In genomic region chr13:36453518-36453917, GRCh38 we compare ENCODE assay signal across 10 cellular contexts. TPM values are rescaled to one million over a fixed set of nuclear protein-coding genes. Genes with fewer than 3 reads are reported as not detected.
DNase-seq lines count a peak whose midpoint lies in the region; ATAC-seq, FAIRE-seq and TF ChIP-seq lines count a peak whose summit lies in the region.
"Had no signal": no experiment of that assay in that cellular context is flagged by ENCODE, and none has a peak within 500 bp of the region (broad histone marks: within the 10 kb centered on the region; RNA-seq: fewer than 3 reads in every experiment).

No MANE protein-coding gene starts in this region.

- H3K9me3 ChIP-seq in left ventricle myocardium inferior (replicated peaks) (no peaks in the 10 kb centered on the region), testis (no peaks in the 10 kb centered on the region), vagina (no peaks in the 10 kb centered on the region)

- no peak for TF ChIP-seq POLR2A in testis (IDR thresholded peaks at IDR 0.05)
- TF ChIP-seq POLR2A in vagina (IDR thresholded peaks at IDR 0.05) = no peak

- H3K4me3 ChIP-seq in left ventricle myocardium inferior (no peak overlapping the region), testis (no peak overlapping the region), vagina (no peak overlapping the region)

- H3K36me3 ChIP-seq in left ventricle myocardium inferior (no peaks in the 10 kb centered on the region), testis (ENCODE audit: low read depth, missing control alignments) (no peaks in the 10 kb centered on the region), vagina (no peaks in the 10 kb centered on the region)

- WGBS in testis, 2 donors = 67 to 73% methylated on average over 5 of the region's 5 CpGs

- FAIRE-seq in urothelium cell line (lab: Jason Lieb, UNC) = no peak

- DNase-seq in ACHN (peak; percentile 12), HT-29 (ENCODE audit: low spot score) (peak; percentile 43), SW480 (ENCODE audit: low spot score) (peak; percentile 23), left ventricle myocardium inferior (no peak), testis (no peak), vagina (ENCODE audit: extremely low spot score in 2 of 2) (no peak), urothelium cell line (ENCODE audit: low spot score) (no peak)
- DNase-seq: naive B cell; stimulated activated naive CD8-positive, alpha-beta T cell treated with anti-CD3 and anti-CD28 coated beads, Interleukin-15, amount 100 ng/mL, for 72 hours had no signal

- in situ Hi-C loops in ACHN (cut with HindIII; ENCODE audit: low pct_ligation_motif_present, low pct_unique_long_range_greater_than_20kb, low sequenced_read_pairs) = no loop called here

- intact Hi-C loops in left ventricle myocardium inferior (cut with micrococcal nuclease) = loop anchor here (5.0 kb wide), 1 partner anchor 284 kb away; no protein-coding TSS in a partner anchor
- intact Hi-C loops in testis (cut with DNase I; ENCODE audit: low total_unique reads) = no loop called here
- intact Hi-C loops in vagina (cut with DNase I) = no loop called here

- no peak for ATAC-seq in GM18873 (IDR thresholded peaks at IDR 0.05; ENCODE audit: low FRiP score, unreplicated experiment)
- ATAC-seq: stimulated activated naive CD8-positive, alpha-beta T cell treated with anti-CD3 and anti-CD28 coated beads, Interleukin-15, amount 100 ng/mL, for 72 hours had no signal

- peak; percentile 62 for TF ChIP-seq CTCF in left ventricle myocardium inferior (IDR thresholded peaks at IDR 0.05; ENCODE audit: borderline replicate concordance)
- TF ChIP-seq CTCF in testis (IDR thresholded peaks at IDR 0.05) = no peak
- no peak for TF ChIP-seq CTCF in vagina (IDR thresholded peaks at IDR 0.05)

- H3K27ac ChIP-seq in left ventricle myocardium inferior (replicated peaks) (no peak overlapping the region), testis (no peak overlapping the region), vagina (no peak overlapping the region)

- H3K27me3 ChIP-seq in left ventricle myocardium inferior (ENCODE audit: low read depth) = peaks cover 29% of the 10 kb centered on the region
- H3K27me3 ChIP-seq in testis = no peaks in the 10 kb centered on the region
- H3K27me3 ChIP-seq in vagina = no peaks in the 10 kb centered on the region

- H3K4me1 ChIP-seq in left ventricle myocardium inferior = no peaks in the 10 kb centered on the region
- no peaks in the 10 kb centered on the region for H3K4me1 ChIP-seq in testis
- no peaks in the 10 kb centered on the region for H3K4me1 ChIP-seq in vagina

RNA-seq across cellular contexts. Expression of gene CCNA1, which starts 21.2 kb away (rescaled TPM):
- not detected in 2 replicates for total RNA-seq in HT-29 (2014; rRNA removed; shearing (Covaris generic))
- total RNA-seq in left ventricle myocardium inferior = not detected
- total RNA-seq in testis = 10 to 100 TPM; 48.9 to 58.9 TPM
- 204 TPM for polyA plus RNA-seq in testis (ENCODE audit: insufficient read depth, low read depth, low replicate concordance)
- not detected for total RNA-seq in vagina

Comparison
In these comparisons a context has a peak if more than half of its experiments do, and no peak if none do; other contexts are left out.
1. DNase-seq: peak in ACHN (single experiment), HT-29 (single experiment) and SW480 (single experiment); none in left ventricle myocardium inferior (single experiment), testis (single experiment), vagina (0 of 2) and urothelium cell line (single experiment).
2. RNA of gene CCNA1, which starts 21.2 kb away (total RNA-seq): 48.9 to 58.9 TPM in testis; not detected in vagina (single experiment), not detected in left ventricle myocardium inferior (single experiment) and not detected in HT-29; every median in the first group is over 10 times any median in the second.